ENCODE assay signal across 10 cellular contexts in genomic region chr18:63106727-63107126, GRCh38.
DNase-seq lines count a peak whose midpoint lies in the region; ATAC-seq, FAIRE-seq and TF ChIP-seq lines count a peak whose summit lies in the region.
"Had no signal": no experiment of that assay in that cellular context is flagged by ENCODE, and none has a peak within 500 bp of the region (broad histone marks: within the 10 kb centered on the region; RNA-seq: fewer than 3 reads in every experiment).

No MANE protein-coding gene starts in this region.

- H3K9me2 ChIP-seq in hepatocyte (replicated peaks; ENCODE audit: insufficient read depth) = no peaks in the 10 kb centered on the region

- H3K27me3 ChIP-seq in hepatocyte = no peaks in the 10 kb centered on the region
- no peaks in the 10 kb centered on the region for H3K27me3 ChIP-seq in endodermal cell (ENCODE audit: control insufficient read depth, insufficient read depth, low read length, poor library complexity, severe bottlenecking)

- peak overlapping the region in 1 of 2 donors; percentile 8 for H3K27ac Mint-ChIP-seq in natural killer cell treated with Interleukin-12 subunit alpha and Interleukin-12 subunit beta and Interleukin-15 and Interleukin-18, amount 100 ng/mL, for 72 hours
- H3K27ac Mint-ChIP-seq in natural killer cell = peak overlapping the region in 1 of 2 donors; percentile 71
- H3K27ac Mint-ChIP-seq in endodermal cell = no peak overlapping the region

- H3K36me3 Mint-ChIP-seq in natural killer cell treated with Interleukin-12 subunit alpha and Interleukin-12 subunit beta and Interleukin-15 and Interleukin-18, amount 100 ng/mL, for 72 hours = peaks cover 7% of the 10 kb centered on the region
- H3K36me3 Mint-ChIP-seq in natural killer cell = peaks cover 1% of the 10 kb centered on the region
- no peaks in the 10 kb centered on the region for H3K36me3 Mint-ChIP-seq in endodermal cell (ENCODE audit: low read depth)

- ATAC-seq in natural killer cell treated with Interleukin-12 subunit alpha and Interleukin-12 subunit beta and Interleukin-15 and Interleukin-18, amount 100 ng/mL, for 72 hours = peak; percentile 12 to 37
- no peak for ATAC-seq in natural killer cell
- ATAC-seq in HG02678 (IDR thresholded peaks at IDR 0.05; ENCODE audit: unreplicated experiment) = peak; percentile 30
- ATAC-seq in HG03575 (IDR thresholded peaks at IDR 0.05; ENCODE audit: extremely low read depth, insufficient number of reproducible peaks, low FRiP score, unreplicated experiment) = peak; percentile 30

- peak overlapping the region; percentile 47 for H3K4me3 Mint-ChIP-seq in natural killer cell treated with Interleukin-12 subunit alpha and Interleukin-12 subunit beta and Interleukin-15 and Interleukin-18, amount 100 ng/mL, for 72 hours
- no peak overlapping the region for H3K4me3 Mint-ChIP-seq in natural killer cell
- H3K4me3 Mint-ChIP-seq in endodermal cell = no peak overlapping the region

- H3K4me1 Mint-ChIP-seq in natural killer cell treated with Interleukin-12 subunit alpha and Interleukin-12 subunit beta and Interleukin-15 and Interleukin-18, amount 100 ng/mL, for 72 hours (ENCODE audit: low read depth in 2 of 2) = peaks cover 32 to 47% of the 10 kb centered on the region in 2 donors
- H3K4me1 Mint-ChIP-seq in natural killer cell (peaks cover 14 to 38% of the 10 kb centered on the region in 2 donors), endodermal cell (peaks cover 4% of the 10 kb centered on the region)

- H2AFZ ChIP-seq in hepatocyte = no peak overlapping the region

- H3K9me3 Mint-ChIP-seq in natural killer cell treated with Interleukin-12 subunit alpha and Interleukin-12 subunit beta and Interleukin-15 and Interleukin-18, amount 100 ng/mL, for 72 hours = peaks cover 4% of the 10 kb centered on the region
- H3K9me3 Mint-ChIP-seq in natural killer cell = peaks cover 3 to 6% of the 10 kb centered on the region in 2 donors
- H3K9me3 Mint-ChIP-seq in endodermal cell = peaks cover 1% of the 10 kb centered on the region

- DNase-seq in natural killer cell treated with Interleukin-12 subunit alpha and Interleukin-12 subunit beta and Interleukin-15 and Interleukin-18, amount 100 ng/mL, for 72 hours (ENCODE audit: low spot score) = no peak
- no peak for DNase-seq in natural killer cell
- DNase-seq in NCI-H2227 treated with DMSO at 0.1 percent for 48 hours (lab: John Stamatoyannopoulos, UW) = no peak
- DNase-seq in urothelium cell line (ENCODE audit: low spot score) = no peak
- DNase-seq in hepatocyte (ENCODE audit: low spot score) = no peak
- DNase-seq in endodermal cell = no peak
- DNase-seq: effector memory CD4-positive, alpha-beta T cell; NCI-H1092 treated with DMSO at 0.1 percent for 48 hours had no signal

- H3K27me3 Mint-ChIP-seq in natural killer cell treated with Interleukin-12 subunit alpha and Interleukin-12 subunit beta and Interleukin-15 and Interleukin-18, amount 100 ng/mL, for 72 hours = peaks cover 12 to 14% of the 10 kb centered on the region in 2 donors
- H3K27me3 Mint-ChIP-seq in natural killer cell (ENCODE audit: low read depth in 2 of 2) (peaks cover 0 to 15% of the 10 kb centered on the region in 2 donors), endodermal cell (ENCODE audit: insufficient read depth) (no peaks in the 10 kb centered on the region)

- H3K4me2 ChIP-seq in hepatocyte = no peak overlapping the region

- TF ChIP-seq CTCF in natural killer cell (IDR thresholded peaks at IDR 0.05) (no peak), hepatocyte (IDR thresholded peaks at IDR 0.05; ENCODE audit: poor library complexity) (no peak), endodermal cell (conservative IDR thresholded peaks at IDR 0.05) (no peak)

- WGBS in hepatocyte (ENCODE audit: low lambda C conversion rate, missing lambda C conversion rate) = 85% methylated on average over 3 of the region's 3 CpGs
- WGBS in endodermal cell (ENCODE audit: insufficient coverage in 1 of 2, insufficient read length in 1 of 2), 2 experiments = 89 to 100% methylated on average over 3 of the region's 3 CpGs

- no peaks in the 10 kb centered on the region for H4K20me1 ChIP-seq in hepatocyte (ENCODE audit: insufficient read depth, poor library complexity, severe bottlenecking)

- FAIRE-seq in urothelium cell line (lab: Jason Lieb, UNC) = no peak

- H3K4me3 ChIP-seq in hepatocyte (no peak overlapping the region), endodermal cell (ENCODE audit: low read length) (no peak overlapping the region)

- H3K79me2 ChIP-seq in hepatocyte = no peaks in the 10 kb centered on the region

- H3K27ac ChIP-seq in hepatocyte (no peak overlapping the region), endodermal cell (ENCODE audit: low read depth, low read length) (no peak overlapping the region)

- peaks cover under 1% of the 10 kb centered on the region for H3K4me1 ChIP-seq in hepatocyte (ENCODE audit: insufficient read depth)
- H3K4me1 ChIP-seq in endodermal cell (ENCODE audit: control insufficient read depth, insufficient read depth, low read length) = no peaks in the 10 kb centered on the region

- H3K9ac ChIP-seq in endodermal cell (ENCODE audit: extremely low read depth, low read length, poor library complexity, severe bottlenecking) = no peak overlapping the region

- H3K36me3 ChIP-seq in hepatocyte (replicated peaks; ENCODE audit: insufficient read depth, low read depth) (no peaks in the 10 kb centered on the region), endodermal cell (ENCODE audit: control insufficient read depth, insufficient read depth, low read length) (no peaks in the 10 kb centered on the region)

- intact Hi-C loops in natural killer cell (cut with micrococcal nuclease) = no loop called here

- H3K9me3 ChIP-seq in hepatocyte (ENCODE audit: low read depth) (no peaks in the 10 kb centered on the region), endodermal cell (ENCODE audit: control insufficient read depth, low read length) (no peaks in the 10 kb centered on the region)

Comparison
In these comparisons a context has a peak if more than half of its experiments do, and no peak if none do; other contexts are left out.
1. ATAC-seq: peak in natural killer cell treated with Interleukin-12 subunit alpha and Interleukin-12 subunit beta and Interleukin-15 and Interleukin-18, amount 100 ng/mL, for 72 hours (2 of 2), HG02678 (single experiment) and HG03575 (single experiment); none in natural killer cell (0 of 3).